Comparison of ENCODE assay signal across 9 cellular contexts in genomic region chr11:76234704-76235232, GRCh38. TPM values are rescaled to one million over a fixed set of nuclear protein-coding genes. Genes with fewer than 3 reads are reported as not detected.
DNase-seq lines count a peak whose midpoint lies in the region; FAIRE-seq and TF ChIP-seq lines count a peak whose summit lies in the region.
"Had no signal": no experiment of that assay in that cellular context is flagged by ENCODE, and none has a peak within 500 bp of the region (broad histone marks: within the 10 kb centered on the region; RNA-seq: fewer than 3 reads in every experiment).

No MANE protein-coding gene starts in this region.

- H3K27ac ChIP-seq in layer of hippocampus (ENCODE audit: low read depth, low read length), result peak overlapping the region; percentile 84

- in situ Hi-C loops in HAP-1 (cut with MboI; ENCODE audit: low sequenced_read_pairs), result no loop called here

- FAIRE-seq in bronchial epithelial cell (lab: Jason Lieb, UNC), result no peak

- H3K4me3 ChIP-seq in HAP-1 (peak overlapping the region; percentile 69), NT2/D1 (ENCODE audit: insufficient read length, low read depth) (peak overlapping the region; percentile 72), bronchial epithelial cell (ENCODE audit: low read depth, low read length) (peak overlapping the region; percentile 67)

- DNase-seq in HAP-1 (ENCODE audit: low spot score in 2 of 2), result no peak
- DNase-seq in NT2/D1 (ENCODE audit: low read depth, low spot score), result no peak
- DNase-seq in bronchial epithelial cell (ENCODE audit: low read depth), result peak; percentile 28
- peak; percentile 22 for DNase-seq in stimulated activated CD8-positive, alpha-beta memory T cell treated with anti-CD3 and anti-CD28 coated beads, Interleukin-4, amount 100 ng/mL, for 24 hours (ENCODE audit: low read depth)
- no peak for DNase-seq in ureter (ENCODE audit: low spot score)
- DNase-seq in A172 (ENCODE audit: low spot score), result no peak

- H3K36me3 ChIP-seq in ES-I3 (ENCODE audit: insufficient read depth, low read length), result no peaks in the 10 kb centered on the region
- no peaks in the 10 kb centered on the region for H3K36me3 ChIP-seq in HAP-1 (replicated peaks)
- no peaks in the 10 kb centered on the region for H3K36me3 ChIP-seq in NT2/D1 (ENCODE audit: insufficient read depth, insufficient read length, low read length)
- no peaks in the 10 kb centered on the region for H3K36me3 ChIP-seq in bronchial epithelial cell (ENCODE audit: control insufficient read depth, insufficient read depth, low read length)

- TF ChIP-seq CTCF in bronchial epithelial cell (IDR thresholded peaks at IDR 0.05; ENCODE audit: insufficient read depth, low read length, severe bottlenecking), result no peak

- no peaks in the 10 kb centered on the region for H3K27me3 ChIP-seq in HAP-1 (ENCODE audit: low read depth)
- no peaks in the 10 kb centered on the region for H3K27me3 ChIP-seq in NT2/D1 (ENCODE audit: insufficient read depth, insufficient read length)
- peaks cover 6% of the 10 kb centered on the region for H3K27me3 ChIP-seq in bronchial epithelial cell (ENCODE audit: control insufficient read depth, insufficient read depth, low read length)
- H3K27me3 ChIP-seq in layer of hippocampus (ENCODE audit: control insufficient read depth, insufficient read depth, low read length), result no peaks in the 10 kb centered on the region

- H3K4me1 ChIP-seq in ES-I3 (ENCODE audit: insufficient read depth, low read length) (peaks cover 3% of the 10 kb centered on the region; the same call in 1 of the 2 replicates), HAP-1 (peaks cover 7% of the 10 kb centered on the region), NT2/D1 (ENCODE audit: insufficient read depth, insufficient read length) (peaks cover 13% of the 10 kb centered on the region)

- H3K9ac ChIP-seq in ES-I3 (ENCODE audit: low read depth, low read length), result peak overlapping the region; percentile 87
- H3K9ac ChIP-seq in NT2/D1 (ENCODE audit: insufficient read length, low read depth), result peak overlapping the region; percentile 78

- H3K9me3 ChIP-seq in ES-I3 (ENCODE audit: control insufficient read depth, insufficient read depth, low read length), result no peaks in the 10 kb centered on the region
- H3K9me3 ChIP-seq in HAP-1, result no peaks in the 10 kb centered on the region
- H3K9me3 ChIP-seq in NT2/D1 (ENCODE audit: insufficient read depth, low read length), result no peaks in the 10 kb centered on the region

RNA-seq across cellular contexts. Expression of gene WNT11, which starts 28.5 kb away (rescaled TPM):
- total RNA-seq in bronchial epithelial cell (0.13 TPM in 1 of 2 replicates, not detected in the other), ureter (1.7 TPM)
- total RNA-seq in A172 (2014; rRNA removed; shearing (Covaris generic)), result 0.98 and 2.6 TPM in 2 replicates
- total RNA-seq: T-helper 2 cell treated with Interferon-gamma antibody and Interleukin-4, amounts not matched to agents 100 ng/mL and 5 ng/mL, for 36 hours had no signal

Comparison
In these comparisons a context has a peak if more than half of its experiments do, and no peak if none do; other contexts are left out.
1. DNase-seq: peak in bronchial epithelial cell (single experiment) and stimulated activated CD8-positive, alpha-beta memory T cell treated with anti-CD3 and anti-CD28 coated beads, Interleukin-4, amount 100 ng/mL, for 24 hours (single experiment); none in HAP-1 (0 of 2), NT2/D1 (single experiment), ureter (single experiment) and A172 (single experiment).
2. Peak in every context shown above with its lines, with median percentiles within 50 percentile points of each other: H3K4me3 ChIP-seq.